ENCODE assay signal across 8 cellular contexts in genomic region chr19:47713046-47714021, GRCh38. TPM values are rescaled to one million over a fixed set of nuclear protein-coding genes. Genes with fewer than 3 reads are reported as not detected.
DNase-seq lines count a peak whose midpoint lies in the region; TF ChIP-seq lines count a peak whose summit lies in the region.

Gene EHD2 (plus strand): TSS chr19:47713422. CDS start chr19:47716613, 3,191 bp downstream.

- peak within 1 kb of the TSS; percentile 31 for H3K4me3 Mint-ChIP-seq in activated T-helper 2 cell treated with anti-CD3 and anti-CD28 coated beads, Interferon-gamma antibody, Interleukin-2, Interleukin-4, amounts not matched to agents 10 μg/mL and 5 μg/mL and 100 μg/mL, durations not matched to agents 14 hours and 24 hours and 36 hours (ENCODE audit: low read depth)
- peak within 1 kb of the TSS; percentile 54 for H3K4me3 Mint-ChIP-seq in nephron progenitor cell

- TF ChIP-seq CTCF in foreskin fibroblast (IDR thresholded peaks at IDR 0.05; ENCODE audit: low read depth, low read length) (peak; percentile 86), nephron progenitor cell (IDR thresholded peaks at IDR 0.05) (peak; percentile 69), thyroid gland (IDR thresholded peaks at IDR 0.05) (peak; percentile 86 to 98 (median 96))

- no peaks in the 10 kb centered on the region for H3K9me3 Mint-ChIP-seq in activated T-helper 2 cell treated with anti-CD3 and anti-CD28 coated beads, Interferon-gamma antibody, Interleukin-2, Interleukin-4, amounts not matched to agents 10 μg/mL and 5 μg/mL and 100 μg/mL, durations not matched to agents 14 hours and 24 hours and 36 hours
- peaks cover 39% of the 10 kb centered on the region for H3K9me3 Mint-ChIP-seq in nephron progenitor cell

- H3K36me3 ChIP-seq in thyroid gland = peaks cover 9% of the 10 kb centered on the region in 2 donors

- H3K27ac Mint-ChIP-seq in activated T-helper 2 cell treated with anti-CD3 and anti-CD28 coated beads, Interferon-gamma antibody, Interleukin-2, Interleukin-4, amounts not matched to agents 10 μg/mL and 5 μg/mL and 100 μg/mL, durations not matched to agents 14 hours and 24 hours and 36 hours = no peak within 1 kb of the TSS
- H3K27ac Mint-ChIP-seq in nephron progenitor cell = no peak within 1 kb of the TSS

- H3K27me3 ChIP-seq in thyroid gland = no peaks in the 10 kb centered on the region

- no peaks in the 10 kb centered on the region for H3K36me3 Mint-ChIP-seq in activated T-helper 2 cell treated with anti-CD3 and anti-CD28 coated beads, Interferon-gamma antibody, Interleukin-2, Interleukin-4, amounts not matched to agents 10 μg/mL and 5 μg/mL and 100 μg/mL, durations not matched to agents 14 hours and 24 hours and 36 hours (ENCODE audit: low read depth)
- H3K36me3 Mint-ChIP-seq in nephron progenitor cell (ENCODE audit: low read depth) = no peaks in the 10 kb centered on the region

- peak; percentile 41 to 70 for TF ChIP-seq POLR2A in thyroid gland (IDR thresholded peaks at IDR 0.05)

- WGBS in thyroid gland, 2 donors = 8 to 14% methylated on average over 29 to 50 of the region's 52 CpGs

- DNase-seq in GM03348 (ENCODE audit: low spot score) (peak; percentile 97), NCI-H446 treated with DMSO at 0.1 percent for 48 hours (lab: John Stamatoyannopoulos, UW) (peak; percentile 46), foreskin fibroblast (peak; percentile 78 to 94), nephron progenitor cell (peak; percentile 61), thyroid gland (peak; percentile 59 to 68), NCI-H526 treated with DMSO at 0.1 percent for 48 hours (lab: John Stamatoyannopoulos, UW) (no peak)
- no peak for DNase-seq in activated T-helper 2 cell treated with anti-CD3 and anti-CD28 coated beads, Interferon-gamma antibody, Interleukin-2, Interleukin-4, amounts not matched to agents 10 μg/mL and 5 μg/mL and 100 μg/mL, durations not matched to agents 14 hours and 24 hours and 36 hours (ENCODE audit: low spot score)
- no peak for DNase-seq in NK-92 treated with Interleukin-12 subunit alpha and Interleukin-12 subunit beta, amount 100 ng/mL, for 24 hours (lab: John Stamatoyannopoulos, UW)

- H3K27ac ChIP-seq in thyroid gland = peak within 1 kb of the TSS; percentile 77 to 91 (median 82)

- intact Hi-C loops in activated T-helper 2 cell treated with anti-CD3 and anti-CD28 coated beads, Interferon-gamma antibody, Interleukin-2, Interleukin-4, amounts not matched to agents 10 μg/mL and 5 μg/mL and 100 μg/mL, durations not matched to agents 14 hours and 24 hours and 36 hours (cut with micrococcal nuclease) = loop anchor here (1.0 to 10.0 kb wide), 2 partner anchors 30 to 71 kb away; no protein-coding TSS in a partner anchor
- intact Hi-C loops in thyroid gland (cut with DNase I) = loop anchor here (5.0 kb wide), 2 partner anchors 34 to 74 kb away; partner anchors contain the start of gene NOP53

- peak within 1 kb of the TSS; percentile 78 to 97 for H3K4me3 ChIP-seq in foreskin fibroblast (ENCODE audit: low read depth in 1 of 2, low read length in 2 of 2)
- peak within 1 kb of the TSS; percentile 53 to 72 (median 69) for H3K4me3 ChIP-seq in thyroid gland (replicated peaks in 1 of 3)

- peaks cover 0 to 2% of the 10 kb centered on the region in 2 donors for H3K4me1 ChIP-seq in thyroid gland

- peaks cover 23% of the 10 kb centered on the region for H3K27me3 Mint-ChIP-seq in activated T-helper 2 cell treated with anti-CD3 and anti-CD28 coated beads, Interferon-gamma antibody, Interleukin-2, Interleukin-4, amounts not matched to agents 10 μg/mL and 5 μg/mL and 100 μg/mL, durations not matched to agents 14 hours and 24 hours and 36 hours (ENCODE audit: low read depth)
- H3K27me3 Mint-ChIP-seq in nephron progenitor cell (ENCODE audit: low read depth, poor library complexity) = peaks cover 57% of the 10 kb centered on the region

- no peaks in the 10 kb centered on the region for H3K4me1 Mint-ChIP-seq in activated T-helper 2 cell treated with anti-CD3 and anti-CD28 coated beads, Interferon-gamma antibody, Interleukin-2, Interleukin-4, amounts not matched to agents 10 μg/mL and 5 μg/mL and 100 μg/mL, durations not matched to agents 14 hours and 24 hours and 36 hours (ENCODE audit: low read depth)
- no peaks in the 10 kb centered on the region for H3K4me1 Mint-ChIP-seq in nephron progenitor cell

- H3K9me3 ChIP-seq in thyroid gland = no peaks in the 10 kb centered on the region

RNA-seq across cellular contexts. Expression of gene EHD2, which starts in this region (rescaled TPM):
- total RNA-seq in activated T-helper 2 cell treated with anti-CD3 and anti-CD28 coated beads, Interferon-gamma antibody, Interleukin-2, Interleukin-4, amounts not matched to agents 10 μg/mL and 5 μg/mL and 100 μg/mL, durations not matched to agents 14 hours and 24 hours and 36 hours = 1.4 TPM in 2 replicates
- total RNA-seq in thyroid gland = 10 to 100 TPM; 41.9 to 48.0 (median 44.3) TPM

Comparison
In these comparisons a context has a peak if more than half of its experiments do, and no peak if none do; other contexts are left out.
1. RNA of gene EHD2 (total RNA-seq): 41.9 to 48.0 TPM in thyroid gland; 1.4 TPM in activated T-helper 2 cell treated with anti-CD3 and anti-CD28 coated beads, Interferon-gamma antibody, Interleukin-2, Interleukin-4, amounts not matched to agents 10 μg/mL and 5 μg/mL and 100 μg/mL, durations not matched to agents 14 hours and 24 hours and 36 hours; every median in the first group is over 10 times any median in the second.
2. DNase-seq: peak in GM03348 (single experiment), NCI-H446 treated with DMSO at 0.1 percent for 48 hours (single experiment), foreskin fibroblast (2 of 2), nephron progenitor cell (single experiment) and thyroid gland (2 of 2); none in activated T-helper 2 cell treated with anti-CD3 and anti-CD28 coated beads, Interferon-gamma antibody, Interleukin-2, Interleukin-4, amounts not matched to agents 10 μg/mL and 5 μg/mL and 100 μg/mL, durations not matched to agents 14 hours and 24 hours and 36 hours (single experiment), NCI-H526 treated with DMSO at 0.1 percent for 48 hours (single experiment) and NK-92 treated with Interleukin-12 subunit alpha and Interleukin-12 subunit beta, amount 100 ng/mL, for 24 hours (single experiment).
3. Peak in every context shown above with its lines, with median percentiles within 50 percentile points of each other: CTCF ChIP-seq.